8 cellular contexts compared by ENCODE assay signal in the genomic region with DNA sequence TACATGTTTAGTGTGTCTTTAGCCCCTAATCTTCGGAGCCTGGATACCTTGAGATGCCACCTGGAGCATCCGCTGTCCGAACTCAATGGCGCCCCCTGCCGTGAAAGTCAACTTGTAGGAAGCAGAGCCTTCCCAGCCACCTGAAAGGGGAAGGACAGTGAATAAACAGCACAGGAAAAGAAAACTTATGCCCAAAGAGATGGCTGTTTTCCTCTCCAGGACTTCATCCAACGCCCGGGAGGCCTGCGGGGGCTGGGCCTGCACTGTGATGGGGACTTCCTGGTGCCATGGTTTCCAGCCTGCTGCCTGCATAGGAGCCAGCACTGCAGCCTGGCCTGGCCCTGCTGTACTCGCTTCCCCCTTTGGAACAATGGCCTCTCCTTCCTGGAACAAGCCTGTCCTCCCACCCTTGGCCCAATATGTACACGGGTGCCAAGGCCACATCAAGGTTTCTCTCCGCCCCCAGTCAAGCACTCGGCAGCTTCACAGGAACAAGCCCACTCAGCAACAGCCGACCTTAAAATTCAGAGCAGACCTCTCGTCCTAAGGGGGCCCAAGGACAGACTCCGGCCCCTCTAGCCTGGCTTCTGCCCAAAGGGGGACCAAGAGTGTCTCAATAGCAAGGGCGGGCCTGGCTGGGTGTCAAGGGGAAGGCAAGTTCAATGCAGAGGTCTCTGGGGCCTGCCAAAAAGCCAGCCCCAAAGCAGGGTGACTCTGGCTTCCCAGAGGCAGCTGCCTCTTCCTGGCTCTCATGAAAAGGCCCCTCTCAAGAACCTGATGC. TPM values are rescaled to one million over a fixed set of nuclear protein-coding genes. Genes with fewer than 3 reads are reported as not detected.
DNase-seq lines count a peak whose midpoint lies in the region; ATAC-seq and TF ChIP-seq lines count a peak whose summit lies in the region.

No MANE protein-coding gene starts in this region.

- no peaks in the 10 kb centered on the region for H3K9me3 ChIP-seq in Caco-2

- POLR2A ChIA-PET in Caco-2 (lab: Charles Lee) = no interaction called here

- CTCF ChIA-PET in Caco-2 (lab: Charles Lee) = interaction anchor here (0.9 kb wide), 1 partner anchor 11 kb away, joined by 4 read pairs; no protein-coding TSS in a partner anchor

- peaks cover 8% of the 10 kb centered on the region for H3K36me3 ChIP-seq in Caco-2 (ENCODE audit: control insufficient read depth, insufficient read depth, low read length)

- DNase-seq in Caco-2 (peak; percentile 77 to 79), T follicular helper cell (ENCODE audit: low read depth) (peak; percentile 75), anterior cingulate cortex (lab: John Stamatoyannopoulos, UW) (peak in 54 of 58 donors; percentile 30 to 93 (median 72)), immature natural killer cell (peak; percentile 56 to 67 (median 60)), AG08395 (ENCODE audit: low spot score) (no peak)
- peak; percentile 66 to 81 for DNase-seq in stimulated activated CD4-positive, alpha-beta T cell treated with anti-CD3 and anti-CD28 coated beads, Interleukin-1b, Interleukin-23, amount 100 ng/mL, for 1 hour (ENCODE audit: low read depth in 2 of 2)

- no peak for ATAC-seq in HG03196 (IDR thresholded peaks at IDR 0.05; ENCODE audit: unreplicated experiment)

- no peak overlapping the region for H3K4me3 ChIP-seq in Caco-2 (ENCODE audit: low read depth, low read length)

- H3K27ac Mint-ChIP-seq in Caco-2 (ENCODE audit: unreplicated experiment) = peak overlapping the region; percentile 72
- H3K27ac Mint-ChIP-seq in immature natural killer cell = peak overlapping the region in 5 of 6 donors; percentile 37 to 90 (median 87)

- peaks cover 39% of the 10 kb centered on the region for H3K4me1 ChIP-seq in Caco-2

- TF ChIP-seq CTCF in Caco-2 (IDR thresholded peaks at IDR 0.05; ENCODE audit: insufficient read depth in 1 of 2, low read depth in 1 of 2, low read length in 1 of 2, severe bottlenecking in 1 of 2, unreplicated experiment in 1 of 2) (peak; percentile 64 to 71), LNCAP (IDR thresholded peaks at IDR 0.05) (peak; percentile 89)

- H3K36me3 Mint-ChIP-seq in Caco-2 (ENCODE audit: insufficient read depth, unreplicated experiment) (peaks cover 36% of the 10 kb centered on the region), immature natural killer cell (peaks cover 6 to 12% (median 6%) of the 10 kb centered on the region in 3 donors)

- H3K4me1 Mint-ChIP-seq in Caco-2 (ENCODE audit: low read depth, unreplicated experiment) (peaks cover 26% of the 10 kb centered on the region), immature natural killer cell (peaks cover 16 to 29% of the 10 kb centered on the region in 2 donors)

- BruUV-seq in Caco-2 (replicated peaks; lab: Mats Ljungman, UMichigan) = no TSS peak

- H3K27me3 ChIP-seq in Caco-2 (replicated peaks; ENCODE audit: control insufficient read depth, insufficient read depth, low read length) = no peaks in the 10 kb centered on the region

- no peak overlapping the region for H3K4me3 Mint-ChIP-seq in Caco-2 (ENCODE audit: unreplicated experiment)
- H3K4me3 Mint-ChIP-seq in immature natural killer cell = peak overlapping the region in 1 of 5 donors; percentile 2

- intact Hi-C loops in Caco-2 (cut with micrococcal nuclease; ENCODE audit: unreplicated experiment) = no loop called here

- no peaks in the 10 kb centered on the region for H3K9me3 Mint-ChIP-seq in Caco-2 (ENCODE audit: unreplicated experiment)
- no peaks in the 10 kb centered on the region for H3K9me3 Mint-ChIP-seq in immature natural killer cell

- no peaks in the 10 kb centered on the region for H3K27me3 Mint-ChIP-seq in Caco-2 (ENCODE audit: insufficient read depth, unreplicated experiment)
- peaks cover 0 to 2% (median 2%) of the 10 kb centered on the region in 3 donors for H3K27me3 Mint-ChIP-seq in immature natural killer cell (ENCODE audit: low read depth in 3 of 3)

RNA-seq across cellular contexts. Expression of a gene that starts 4.5 kb away (rescaled TPM):
- 5.5 and 9.0 TPM in 2 replicates for total RNA-seq in Caco-2 (2022)
- polyA plus RNA-seq in immature natural killer cell = 100 to 1,000 TPM in 1 of 3 donors, 10 to 100 TPM in 2; 53.1 to 124 (median 57.5) TPM

RNA-seq across cellular contexts. Expression of a gene that starts 6.4 kb away (rescaled TPM):
- 66.6 and 72.3 TPM in 2 replicates for total RNA-seq in Caco-2 (2022)
- 10 to 100 TPM; 51.2 to 85.8 (median 69.1) TPM for polyA plus RNA-seq in immature natural killer cell

RNA-seq across cellular contexts. Expression of a gene that starts 29.7 kb away (rescaled TPM):
- 2.0 and 2.5 TPM in 2 replicates for total RNA-seq in Caco-2 (2022)
- 1 to 10 TPM; 3.2 to 4.0 (median 3.9) TPM for polyA plus RNA-seq in immature natural killer cell

RNA-seq across cellular contexts. Expression of a gene that starts 48.0 kb away (rescaled TPM):
- 23.1 and 25.2 TPM in 2 replicates for total RNA-seq in Caco-2 (2022)
- polyA plus RNA-seq in immature natural killer cell = 10 to 100 TPM in 2 of 3 donors, 1 to 10 TPM in 1; 5.4 to 27.1 (median 18.7) TPM

RNA-seq across cellular contexts. Expression of a gene that starts 56.0 kb away (rescaled TPM):
- total RNA-seq in Caco-2 (2022) = 157 and 163 TPM in 2 replicates
- 10 to 100 TPM; 55.9 to 67.5 (median 64.0) TPM for polyA plus RNA-seq in immature natural killer cell
